Comparison of ENCODE assay signal across 8 cellular contexts in genomic region chr5:72106922-72107873, GRCh38. TPM values are rescaled to one million over a fixed set of nuclear protein-coding genes. Genes with fewer than 3 reads are reported as not detected.
DNase-seq lines count a peak whose midpoint lies in the region; ATAC-seq and TF ChIP-seq lines count a peak whose summit lies in the region.

Gene MAP1B, plus strand, starts transcription at chr5:72107475. Its CDS starts 57 bp downstream, at chr5:72107532.

- H3K36me3 ChIP-seq in A673 (ENCODE audit: insufficient read depth, low read length, poor library complexity, severe bottlenecking) (no peaks in the 10 kb centered on the region), heart left ventricle (no peaks in the 10 kb centered on the region)

- DNase-seq in A673 (ENCODE audit: low spot score) (peak; percentile 88), NCI-H2171 treated with DMSO at 0.1 percent for 48 hours (lab: John Stamatoyannopoulos, UW) (peak; percentile 70), amniotic epithelial cell (ENCODE audit: low read depth) (peak; percentile 45), heart left ventricle (peak; percentile 69 to 81 (median 75)), occipital lobe (lab: John Stamatoyannopoulos, UW) (peak; percentile 79), cortex of kidney (lab: John Stamatoyannopoulos, UW) (no peak)
- no peak for DNase-seq in activated CD4-positive, alpha-beta T cell treated with anti-CD3 and anti-CD28 coated beads for 48 hours

- TF ChIP-seq POLR2A in heart left ventricle (IDR thresholded peaks at IDR 0.05): peak in 1 of 2 donors; percentile 58

- peak within 1 kb of the TSS; percentile 80 for H3K27ac ChIP-seq in A673 (ENCODE audit: low read depth, low read length, poor library complexity, severe bottlenecking)
- peak within 1 kb of the TSS; percentile 74 to 93 (median 87) for H3K27ac ChIP-seq in heart left ventricle

- H3K27me3 ChIP-seq in A673 (replicated peaks; ENCODE audit: insufficient read depth, low read depth, low read length, poor library complexity): no peaks in the 10 kb centered on the region
- H3K27me3 ChIP-seq in heart left ventricle: peaks cover 0 to 40% (median 0%) of the 10 kb centered on the region in 9 donors

- intact Hi-C loops in A673 (cut with micrococcal nuclease; ENCODE audit: unreplicated experiment) (loop anchor here (10.0 kb wide), 1 partner anchor 322 kb away; no protein-coding TSS in a partner anchor), heart left ventricle (cut with DNase I) (loop anchor here in 8 of 10 donors (2.0 to 10.0 kb wide), 4 partner anchors 222 to 325 kb away; no protein-coding TSS in a partner anchor)

- POLR2A ChIA-PET in A673 (lab: Charles Lee; ENCODE audit: low non-redundant PET): interaction anchor here (0.7 kb wide), 1 partner anchor 1130 kb away, joined by 12 read pairs; no protein-coding TSS in a partner anchor

- no peaks in the 10 kb centered on the region for H3K9me3 ChIP-seq in A673 (ENCODE audit: low read depth, low read length, poor library complexity, severe bottlenecking)
- peaks cover 0 to 12% (median 0%) of the 10 kb centered on the region in 12 donors for H3K9me3 ChIP-seq in heart left ventricle

- BruUV-seq in A673 (replicated peaks; lab: Mats Ljungman, UMichigan): TSS peak; percentile 6

- peaks cover 31% of the 10 kb centered on the region for H3K4me1 ChIP-seq in A673 (ENCODE audit: insufficient read depth, low read length, poor library complexity, severe bottlenecking)
- H3K4me1 ChIP-seq in heart left ventricle: peaks cover 0 to 39% (median 14%) of the 10 kb centered on the region in 12 donors

- CTCF ChIA-PET in A673 (lab: Charles Lee): no interaction called here

- TF ChIP-seq CTCF in A673 (conservative IDR thresholded peaks at IDR 0.05; ENCODE audit: low read depth, low read length) (no peak), heart left ventricle (IDR thresholded peaks at IDR 0.05) (no peak)

- H3K4me3 ChIP-seq in A673 (ENCODE audit: low read depth, low read length, poor library complexity, severe bottlenecking) (peak within 1 kb of the TSS; percentile 87), heart left ventricle (peak within 1 kb of the TSS; percentile 53 to 95 (median 88))

- WGBS in heart left ventricle, 4 donors: 1 to 2% (median 1%) methylated on average over 28 to 90 of the region's 90 CpGs

- ATAC-seq in GM19351 (IDR thresholded peaks at IDR 0.05; ENCODE audit: unreplicated experiment) (peak; percentile 27), heart left ventricle (peak; percentile 55 to 83 (median 78))

RNA-seq across cellular contexts. Expression of gene MAP1B, which starts in this region (rescaled TPM):
- total RNA-seq in A673 (2021): 134 and 135 TPM in 2 replicates
- 100 to 1,000 TPM in 7 of 9 donors, 10 to 100 TPM in 2; 52.4 to 603 (median 148) TPM for total RNA-seq in heart left ventricle
- 10 to 100 TPM; 10.1 to 29.6 TPM for polyA plus RNA-seq in heart left ventricle
- 593 TPM for total RNA-seq in occipital lobe

Comparison
In these comparisons a context has a peak if more than half of its experiments do, and no peak if none do; other contexts are left out.
1. DNase-seq: peak in A673 (single experiment), NCI-H2171 treated with DMSO at 0.1 percent for 48 hours (single experiment), amniotic epithelial cell (single experiment), heart left ventricle (5 of 5) and occipital lobe (single experiment); none in cortex of kidney (single experiment) and activated CD4-positive, alpha-beta T cell treated with anti-CD3 and anti-CD28 coated beads for 48 hours (single experiment).